8 cellular contexts compared by ENCODE assay signal in the genomic region with DNA sequence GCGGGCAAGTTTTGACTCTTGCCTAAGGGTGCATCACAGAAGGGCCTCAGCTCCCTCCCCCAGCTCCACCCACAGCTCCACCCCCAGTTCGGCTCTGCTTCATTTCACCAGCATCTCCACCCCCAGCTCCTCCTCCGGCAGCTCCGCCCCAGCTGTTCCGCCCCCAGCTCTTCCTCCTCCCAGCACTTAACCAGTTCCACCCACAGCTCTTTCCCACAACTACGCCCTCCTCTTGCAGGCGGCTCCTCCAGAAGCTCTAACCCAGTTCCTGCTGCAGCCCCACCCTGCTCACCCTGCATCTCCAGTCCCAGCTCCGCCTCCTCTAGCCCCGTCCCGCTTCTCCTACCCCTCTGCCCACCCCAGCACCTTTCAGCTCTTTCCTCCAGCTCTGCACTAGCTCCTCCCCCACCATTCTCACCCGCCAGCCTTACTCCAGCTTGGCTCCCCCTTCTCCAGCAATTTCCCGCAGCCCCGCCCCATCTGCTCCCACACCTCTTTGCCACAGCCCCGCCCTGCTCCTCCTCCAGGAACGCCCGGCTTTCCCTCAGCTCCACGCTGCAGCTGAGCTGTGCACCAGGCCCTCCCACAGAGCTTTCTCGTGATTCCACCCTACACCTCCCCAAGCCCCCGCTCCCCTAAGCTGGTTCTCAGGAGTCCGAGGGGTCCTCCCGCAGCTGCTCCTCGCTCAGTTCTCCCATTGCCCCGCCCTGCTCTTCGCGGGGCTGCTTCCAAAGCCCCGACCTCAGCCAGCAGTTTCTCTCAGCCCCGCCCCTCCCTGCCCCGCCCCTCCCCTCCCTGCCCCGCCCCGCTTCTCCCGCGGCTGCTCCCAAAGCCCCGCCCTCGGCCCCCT. TPM values are rescaled to one million over a fixed set of nuclear protein-coding genes. Genes with fewer than 3 reads are reported as not detected.
A peak's percentile ranks its signal among the peaks of the same experiment; 100 is the strongest.
DNase-seq lines count a peak whose midpoint lies in the region; ATAC-seq and TF ChIP-seq lines count a peak whose summit lies in the region.

No MANE protein-coding gene starts in this region.

- POLR2A ChIA-PET in PC-9 (lab: Charles Lee; ENCODE audit: unreplicated experiment) = interaction anchor here (0.5 to 2.1 kb wide), 11 partner anchors 10 to 1155 kb away, joined by 4 to 104 read pairs (median 9); a partner anchor contains a TSS
- POLR2A ChIA-PET in naive thymus-derived CD4-positive, alpha-beta T cell (lab: Charles Lee) = interaction anchor here (1.1 to 3.5 kb wide), 6 partner anchors 11 to 400 kb away, joined by 4 to 35 read pairs (median 15); a partner anchor contains a TSS

- no peaks in the 10 kb centered on the region for H3K9me3 Mint-ChIP-seq in activated T-cell treated with anti-CD3 and anti-CD28 coated beads, Interleukin-2, amount 50 U/mL, for 4 hours
- peaks cover 0 to 6% (median 0%) of the 10 kb centered on the region in 11 donors for H3K9me3 Mint-ChIP-seq in naive thymus-derived CD4-positive, alpha-beta T cell

- peaks cover 8% of the 10 kb centered on the region for H3K4me1 ChIP-seq in PC-9 (replicated peaks; ENCODE audit: insufficient read depth)
- H3K4me1 ChIP-seq in esophagus squamous epithelium = peaks cover 0 to 11% (median 5%) of the 10 kb centered on the region in 3 donors
- peaks cover 3 to 5% of the 10 kb centered on the region in 2 donors for H3K4me1 ChIP-seq in naive thymus-derived CD4-positive, alpha-beta T cell (ENCODE audit: control insufficient read depth in 2 of 2, insufficient read depth in 2 of 2, low read length in 2 of 2)

- H3K9me3 ChIP-seq in PC-9 (ENCODE audit: insufficient read depth, low read depth) (no peaks in the 10 kb centered on the region), esophagus squamous epithelium (no peaks in the 10 kb centered on the region)
- H3K9me3 ChIP-seq in naive thymus-derived CD4-positive, alpha-beta T cell (ENCODE audit: control insufficient read depth in 2 of 3, low read length in 3 of 3) = no peaks in the 10 kb centered on the region

- ATAC-seq in GM21717 (IDR thresholded peaks at IDR 0.05; ENCODE audit: unreplicated experiment) = peak; percentile 47
- peak; percentile 27 to 37 for ATAC-seq in activated T-cell treated with anti-CD3 and anti-CD28 coated beads, Interleukin-2, amount 50 U/mL, for 4 hours
- ATAC-seq in naive thymus-derived CD4-positive, alpha-beta T cell = peak; percentile 67

- no peaks in the 10 kb centered on the region for H3K36me3 Mint-ChIP-seq in activated T-cell treated with anti-CD3 and anti-CD28 coated beads, Interleukin-2, amount 50 U/mL, for 4 hours (ENCODE audit: insufficient read depth)
- H3K36me3 Mint-ChIP-seq in naive thymus-derived CD4-positive, alpha-beta T cell = peaks cover 0 to 2% (median 0%) of the 10 kb centered on the region in 5 donors

- H3K4me3 Mint-ChIP-seq in activated T-cell treated with anti-CD3 and anti-CD28 coated beads, Interleukin-2, amount 50 U/mL, for 4 hours = peak overlapping the region; percentile 80
- H3K4me3 Mint-ChIP-seq in naive thymus-derived CD4-positive, alpha-beta T cell = peak overlapping the region; percentile 74 to 99 (median 90)

- H3K27ac Mint-ChIP-seq in naive thymus-derived CD4-positive, alpha-beta T cell = peak overlapping the region; percentile 88 to 100 (median 94)

- in situ Hi-C loops in KBM-7 (cut with MboI; ENCODE audit: low pct_unique_long_range_greater_than_20kb, low sequenced_read_pairs) = no loop called here

- H3K36me3 ChIP-seq in PC-9 (ENCODE audit: low read depth) (no peaks in the 10 kb centered on the region), esophagus squamous epithelium (peaks cover 0 to 9% (median 0%) of the 10 kb centered on the region in 3 donors)
- H3K36me3 ChIP-seq in naive thymus-derived CD4-positive, alpha-beta T cell (ENCODE audit: control insufficient read depth in 2 of 3, insufficient read depth in 3 of 3, low read length in 3 of 3) = peaks cover 0 to 4% (median 0%) of the 10 kb centered on the region in 3 experiments

- WGBS in esophagus squamous epithelium, 2 donors = 1 to 24% methylated on average over 15 to 27 of the region's 34 CpGs

- H3K9me2 ChIP-seq in PC-9 (ENCODE audit: insufficient read depth) = no peaks in the 10 kb centered on the region

- H3K4me2 ChIP-seq in PC-9 = peak overlapping the region; percentile 66

- H3K27ac ChIP-seq in PC-9 (peak overlapping the region; percentile 62), esophagus squamous epithelium (peak overlapping the region; percentile 85 to 95 (median 94))
- peak overlapping the region; percentile 90 for H3K27ac ChIP-seq in naive thymus-derived CD4-positive, alpha-beta T cell (ENCODE audit: low read depth, low read length)

- TF ChIP-seq POLR2A in esophagus squamous epithelium (IDR thresholded peaks at IDR 0.05) = no peak

- intact Hi-C loops in PC-9 (cut with micrococcal nuclease; ENCODE audit: unreplicated experiment) = loop anchor here (1.0 to 10.0 kb wide), 5 partner anchors 28 to 1155 kb away; a partner anchor contains a TSS
- intact Hi-C loops in esophagus squamous epithelium (cut with DNase I) = no loop called here
- intact Hi-C loops in naive thymus-derived CD4-positive, alpha-beta T cell (cut with micrococcal nuclease) = loop anchor here (1.0 to 10.0 kb wide), 14 partner anchors 12 to 1855 kb away; a partner anchor contains a TSS

- peaks cover 8% of the 10 kb centered on the region for H3K79me2 ChIP-seq in PC-9 (ENCODE audit: low read depth)

- no peaks in the 10 kb centered on the region for H3K27me3 Mint-ChIP-seq in activated T-cell treated with anti-CD3 and anti-CD28 coated beads, Interleukin-2, amount 50 U/mL, for 4 hours (ENCODE audit: low read depth)
- no peaks in the 10 kb centered on the region for H3K27me3 Mint-ChIP-seq in naive thymus-derived CD4-positive, alpha-beta T cell

- H3K4me1 Mint-ChIP-seq in activated T-cell treated with anti-CD3 and anti-CD28 coated beads, Interleukin-2, amount 50 U/mL, for 4 hours (ENCODE audit: low read depth) = peaks cover 7% of the 10 kb centered on the region
- peaks cover 0 to 15% (median 4%) of the 10 kb centered on the region in 7 donors for H3K4me1 Mint-ChIP-seq in naive thymus-derived CD4-positive, alpha-beta T cell

- no peaks in the 10 kb centered on the region for H3K27me3 ChIP-seq in PC-9 (ENCODE audit: insufficient read depth, low read depth)
- H3K27me3 ChIP-seq in esophagus squamous epithelium = no peaks in the 10 kb centered on the region
- H3K27me3 ChIP-seq in naive thymus-derived CD4-positive, alpha-beta T cell (ENCODE audit: control insufficient read depth in 2 of 2, insufficient read depth in 2 of 2, low read length in 2 of 2) = no peaks in the 10 kb centered on the region

- peak overlapping the region; percentile 70; the same call in 1 of the 2 replicates for H2AFZ ChIP-seq in PC-9

- no peaks in the 10 kb centered on the region for H4K20me1 ChIP-seq in PC-9 (ENCODE audit: insufficient read depth)

- CTCF ChIA-PET in PC-9 (lab: Charles Lee) = interaction anchor here (1.2 to 2.3 kb wide), 4 partner anchors 27 to 400 kb away, joined by 3 to 23 read pairs (median 13); a partner anchor contains a TSS
- CTCF ChIA-PET in naive thymus-derived CD4-positive, alpha-beta T cell (lab: Charles Lee) = interaction anchor here (0.6 to 3.1 kb wide), 7 partner anchors 11 to 400 kb away, joined by 3 to 29 read pairs (median 7); no protein-coding TSS in a partner anchor

- H3K4me3 ChIP-seq in PC-9 (peak overlapping the region; percentile 68), esophagus squamous epithelium (peak overlapping the region; percentile 35 to 79 (median 65))
- peak overlapping the region; percentile 66 for H3K4me3 ChIP-seq in naive thymus-derived CD4-positive, alpha-beta T cell (ENCODE audit: low read length)

- peaks cover 6% of the 10 kb centered on the region; the same call in 1 of the 2 replicates for H3F3A ChIP-seq in PC-9 (ENCODE audit: insufficient read depth, low read depth)

- DNase-seq in DMS114 treated with DMSO at 0.1 percent for 48 hours (lab: John Stamatoyannopoulos, UW; ENCODE audit: unreplicated experiment) (peak; percentile 59), KBM-7 (peak; percentile 100), PC-9 (peak; percentile 95), esophagus squamous epithelium (lab: John Stamatoyannopoulos, UW) (peak; percentile 74)
- DNase-seq in activated T-cell treated with anti-CD3 and anti-CD28 coated beads, Interleukin-2, amount 50 U/mL, for 4 hours = peak; percentile 80
- DNase-seq in naive thymus-derived CD4-positive, alpha-beta T cell = peak; percentile 65 to 91 (median 86)
- DNase-seq in stimulated activated CD8-positive, alpha-beta memory T cell treated with anti-CD3 and anti-CD28 coated beads, Interleukin-7, amount 100 ng/mL, for 48 hours (ENCODE audit: extremely low read depth in 1 of 2, low read depth in 1 of 2) = peak; percentile 64 to 80

- no TSS peak for BruUV-seq in PC-9 (replicated peaks; lab: Mats Ljungman, UMichigan)

- no peak for TF ChIP-seq CTCF in PC-9 (conservative IDR thresholded peaks at IDR 0.05)
- no peak for TF ChIP-seq CTCF in esophagus squamous epithelium (IDR thresholded peaks at IDR 0.05)

RNA-seq across cellular contexts. Expression of a gene that starts 1.3 kb away (rescaled TPM):
- total RNA-seq in PC-9 (2021) = 24.3 and 25.1 TPM in 2 replicates
- total RNA-seq in activated T-cell treated with anti-CD3 and anti-CD28 coated beads, Interleukin-2, amount 50 U/mL, for 4 hours = 10 to 100 TPM; 21.7 to 40.9 (median 22.6) TPM
- total RNA-seq in esophagus squamous epithelium = 10 to 100 TPM in 3 of 4 donors, 1 to 10 TPM in 1; 9.0 to 15.1 (median 12.1) TPM
- 10 to 100 TPM; 22.2 to 68.1 (median 30.2) TPM for total RNA-seq in naive thymus-derived CD4-positive, alpha-beta T cell
- polyA plus RNA-seq in naive thymus-derived CD4-positive, alpha-beta T cell = 10 to 100 TPM; 27.7 to 30.1 TPM

RNA-seq across cellular contexts. Expression of a gene that starts 10.2 kb away (rescaled TPM):
- not detected in 2 replicates for total RNA-seq in PC-9 (2021)
- not detected for total RNA-seq in activated T-cell treated with anti-CD3 and anti-CD28 coated beads, Interleukin-2, amount 50 U/mL, for 4 hours
- not detected for total RNA-seq in esophagus squamous epithelium
- not detected for total RNA-seq in naive thymus-derived CD4-positive, alpha-beta T cell
- polyA plus RNA-seq in naive thymus-derived CD4-positive, alpha-beta T cell = not detected

RNA-seq across cellular contexts. Expression of a gene that starts 34.4 kb away (rescaled TPM):
- total RNA-seq in PC-9 (2021) (169 and 214 TPM in 2 replicates), esophagus squamous epithelium (10 to 100 TPM; 24.8 to 46.0 (median 30.4) TPM)
- 10 to 100 TPM; 37.1 to 46.1 (median 38.7) TPM for total RNA-seq in activated T-cell treated with anti-CD3 and anti-CD28 coated beads, Interleukin-2, amount 50 U/mL, for 4 hours
- total RNA-seq in naive thymus-derived CD4-positive, alpha-beta T cell = 100 to 1,000 TPM in 4 of 5 experiments, 10 to 100 TPM in 1; 73.1 to 317 (median 133) TPM
- polyA plus RNA-seq in naive thymus-derived CD4-positive, alpha-beta T cell = 10 to 100 TPM; 75.0 to 86.7 TPM

RNA-seq across cellular contexts. Expression of a gene that starts 47.8 kb away (rescaled TPM):
- not detected in 2 replicates for total RNA-seq in PC-9 (2021)
- total RNA-seq in activated T-cell treated with anti-CD3 and anti-CD28 coated beads, Interleukin-2, amount 50 U/mL, for 4 hours = not detected
- not detected for total RNA-seq in esophagus squamous epithelium
- total RNA-seq in naive thymus-derived CD4-positive, alpha-beta T cell = not detected
- not detected for polyA plus RNA-seq in naive thymus-derived CD4-positive, alpha-beta T cell

RNA-seq across cellular contexts. Expression of a gene that starts 55.6 kb away (rescaled TPM):
- total RNA-seq in PC-9 (2021) (0.28 and 0.80 TPM in 2 replicates), esophagus squamous epithelium (1 to 10 TPM in 1 of 4 donors, not detected in 3; 1.2 TPM)
- total RNA-seq in activated T-cell treated with anti-CD3 and anti-CD28 coated beads, Interleukin-2, amount 50 U/mL, for 4 hours = not detected
- total RNA-seq in naive thymus-derived CD4-positive, alpha-beta T cell = under 1 TPM in 1 of 5 experiments, not detected in 4; 0.82 TPM
- not detected for polyA plus RNA-seq in naive thymus-derived CD4-positive, alpha-beta T cell

Comparison
In these comparisons a context has a peak if more than half of its experiments do, and no peak if none do; other contexts are left out.
1. Peak in every context shown above with its lines: DNase-seq, ATAC-seq, H3K4me3 ChIP-seq and H3K27ac ChIP-seq.